13 cellular contexts compared by ENCODE assay signal in the genomic region with DNA sequence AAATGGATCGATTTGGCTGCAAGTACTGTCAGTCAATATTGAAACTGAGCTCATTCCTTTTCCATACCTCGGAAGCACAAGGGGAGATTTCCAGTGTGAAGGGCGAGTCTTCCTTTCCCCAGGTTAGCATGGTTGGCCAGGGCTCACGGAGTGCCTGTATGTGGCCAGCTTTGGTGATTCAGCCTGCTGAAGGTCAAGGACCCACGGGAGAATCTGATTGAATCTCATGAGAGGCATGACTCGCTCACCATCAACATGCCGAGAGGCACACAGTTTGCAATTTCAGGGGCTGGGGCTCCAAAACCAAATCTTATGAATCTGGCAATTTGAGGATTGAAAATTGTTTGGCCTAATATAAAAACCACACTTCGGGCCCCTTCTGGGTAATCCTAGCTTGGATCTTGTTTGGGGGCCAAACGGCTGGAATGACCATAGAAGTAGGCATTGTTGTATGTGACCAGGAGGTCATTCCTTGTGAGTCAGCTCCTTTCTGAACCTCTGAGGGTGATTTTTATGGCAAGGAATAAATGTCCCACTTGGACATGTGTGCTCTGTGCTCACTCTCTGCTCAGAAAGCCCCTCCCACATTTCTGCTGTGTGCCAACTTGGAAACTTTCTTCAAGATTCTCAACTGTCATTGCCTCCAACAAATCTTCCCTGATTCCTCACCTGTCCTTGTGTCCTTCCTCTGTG.
DNase-seq lines count a peak whose midpoint lies in the region; ATAC-seq and TF ChIP-seq lines count a peak whose summit lies in the region.
"Had no signal": no experiment of that assay in that cellular context is flagged by ENCODE, and none has a peak within 500 bp of the region (broad histone marks: within the 10 kb centered on the region; RNA-seq: fewer than 3 reads in every experiment).

No MANE protein-coding gene starts in this region.

- no peaks in the 10 kb centered on the region for H3K9me3 ChIP-seq in AG04450 (ENCODE audit: control insufficient read depth, insufficient read depth, low read length)
- no peaks in the 10 kb centered on the region for H3K9me3 ChIP-seq in GM23248 (ENCODE audit: low read depth)
- H3K9me3 ChIP-seq: ovary, transverse colon had no signal

- in situ Hi-C loops in GM23248 (cut with MboI) = loop anchor here (10.0 to 25.0 kb wide), 2 partner anchors 358 to 480 kb away; no protein-coding TSS in a partner anchor

- peaks cover 43% of the 10 kb centered on the region for H3F3A ChIP-seq in GM23248 (ENCODE audit: insufficient read depth)

- peak overlapping the region; percentile 62 for H3K4me2 ChIP-seq in GM23248 (ENCODE audit: unreplicated experiment)

- peaks cover 33% of the 10 kb centered on the region for H3K4me1 ChIP-seq in GM23248 (ENCODE audit: insufficient read depth)
- H3K4me1 ChIP-seq: transverse colon had no signal

- H3K9me2 ChIP-seq in GM23248 (ENCODE audit: insufficient read depth) = no peaks in the 10 kb centered on the region

- peak overlapping the region; percentile 46; the same call in 1 of the 2 replicates for H3K9ac ChIP-seq in GM23248

- intact Hi-C loops in activated T-helper 1 cell treated with anti-CD3 and anti-CD28 coated beads, Interleukin-12 subunit alpha, Interleukin-12 subunit beta, Interleukin-2, Interleukin-4 antibody, amounts not matched to agents 30 ng/mL and 10 ng/mL and 1 ng/mL, durations not matched to agents 14 hours and 24 hours and 36 hours (cut with micrococcal nuclease) = loop anchor here (10.0 kb wide), 1 partner anchor 278 kb away; the partner anchor contains the start of gene INSYN2B

- WGBS in GM23248 (ENCODE audit: low coverage in 1 of 2, low lambda C conversion rate in 2 of 2, missing lambda C conversion rate in 2 of 2), 2 experiments = 35 to 42% methylated on average over 9 of the region's 9 CpGs

- CTCF ChIA-PET in AG04450 (lab: Charles Lee) = interaction anchor here (0.7 to 2.3 kb wide), 3 partner anchors 264 to 364 kb away, joined by 3 to 10 read pairs (median 6); no protein-coding TSS in a partner anchor

- no peak for ATAC-seq in HG02970 (IDR thresholded peaks at IDR 0.05; ENCODE audit: low FRiP score, unreplicated experiment)

- H3K79me2 ChIP-seq in GM23248 (ENCODE audit: insufficient read depth) = no peaks in the 10 kb centered on the region

- H3K27ac ChIP-seq in AG04450 (ENCODE audit: low read depth, low read length) (peak overlapping the region; percentile 67), GM23248 (peak overlapping the region; percentile 83)
- H3K27ac ChIP-seq: ovary, transverse colon had no signal

- H3K27me3 ChIP-seq in AG04450 (ENCODE audit: control insufficient read depth, insufficient read depth, low read length) (no peaks in the 10 kb centered on the region), GM23248 (replicated peaks; ENCODE audit: insufficient read depth) (no peaks in the 10 kb centered on the region)
- H3K27me3 ChIP-seq: ovary, transverse colon had no signal

- H3K4me3 Mint-ChIP-seq in activated T-helper 1 cell treated with anti-CD3 and anti-CD28 coated beads, Interleukin-12 subunit alpha, Interleukin-12 subunit beta, Interleukin-2, Interleukin-4 antibody, amounts not matched to agents 30 ng/mL and 10 ng/mL and 1 ng/mL, durations not matched to agents 14 hours and 24 hours and 36 hours = no peak overlapping the region
- H3K4me3 Mint-ChIP-seq: endodermal cell had no signal

- H4K20me1 ChIP-seq in GM23248 (ENCODE audit: insufficient read depth) = no peaks in the 10 kb centered on the region

- POLR2A ChIA-PET in AG04450 (lab: Yijun Ruan, JAX) = interaction anchor here (0.9 to 1.5 kb wide), 2 partner anchors 10 to 96 kb away, joined by 3 to 9 read pairs; no protein-coding TSS in a partner anchor

- H3K27ac Mint-ChIP-seq in activated T-helper 1 cell treated with anti-CD3 and anti-CD28 coated beads, Interleukin-12 subunit alpha, Interleukin-12 subunit beta, Interleukin-2, Interleukin-4 antibody, amounts not matched to agents 30 ng/mL and 10 ng/mL and 1 ng/mL, durations not matched to agents 14 hours and 24 hours and 36 hours = peak overlapping the region; percentile 69
- H3K27ac Mint-ChIP-seq: endodermal cell had no signal

- no peaks in the 10 kb centered on the region for H3K27me3 Mint-ChIP-seq in activated T-helper 1 cell treated with anti-CD3 and anti-CD28 coated beads, Interleukin-12 subunit alpha, Interleukin-12 subunit beta, Interleukin-2, Interleukin-4 antibody, amounts not matched to agents 30 ng/mL and 10 ng/mL and 1 ng/mL, durations not matched to agents 14 hours and 24 hours and 36 hours (ENCODE audit: insufficient read depth)

- no peaks in the 10 kb centered on the region for H3K9me3 Mint-ChIP-seq in activated T-helper 1 cell treated with anti-CD3 and anti-CD28 coated beads, Interleukin-12 subunit alpha, Interleukin-12 subunit beta, Interleukin-2, Interleukin-4 antibody, amounts not matched to agents 30 ng/mL and 10 ng/mL and 1 ng/mL, durations not matched to agents 14 hours and 24 hours and 36 hours
- H3K9me3 Mint-ChIP-seq: endodermal cell had no signal

- H3K4me1 Mint-ChIP-seq in activated T-helper 1 cell treated with anti-CD3 and anti-CD28 coated beads, Interleukin-12 subunit alpha, Interleukin-12 subunit beta, Interleukin-2, Interleukin-4 antibody, amounts not matched to agents 30 ng/mL and 10 ng/mL and 1 ng/mL, durations not matched to agents 14 hours and 24 hours and 36 hours (ENCODE audit: low read depth) = peaks cover 32% of the 10 kb centered on the region

- H3K36me3 ChIP-seq in GM23248 (ENCODE audit: low read depth) = no peaks in the 10 kb centered on the region
- H3K36me3 ChIP-seq: ovary, transverse colon had no signal

- no peak overlapping the region for H3K4me3 ChIP-seq in AG04450 (ENCODE audit: low read depth, low read length)
- H3K4me3 ChIP-seq in GM23248 = no peak overlapping the region
- H3K4me3 ChIP-seq: ovary, transverse colon had no signal

- H2AFZ ChIP-seq in GM23248 = peak overlapping the region; percentile 21; the same call in 1 of the 2 replicates

- DNase-seq in AG04450 (ENCODE audit: low read depth, low spot score) (peak; percentile 37), GM23248 (peak; percentile 93), foreskin melanocyte (peak; percentile 49), OCI-M2 (lab: John Stamatoyannopoulos, UW; ENCODE audit: unreplicated experiment) (no peak)
- no peak for DNase-seq in activated T-helper 1 cell treated with anti-CD3 and anti-CD28 coated beads, Interleukin-12 subunit alpha, Interleukin-12 subunit beta, Interleukin-2, Interleukin-4 antibody, amounts not matched to agents 30 ng/mL and 10 ng/mL and 1 ng/mL, durations not matched to agents 14 hours and 24 hours and 36 hours (ENCODE audit: low spot score)
- no peak for DNase-seq in activated effector memory CD4-positive, alpha-beta T cell treated with anti-CD3 and anti-CD28 coated beads, Interleukin-2, amount 50 U/mL, for 16 hours
- no peak for DNase-seq in stimulated activated naive CD4-positive, alpha-beta T cell treated with Interleukin-2 at 50 U/mL for 16 hours (lab: John Stamatoyannopoulos, UW)
- DNase-seq: activated gamma-delta T cell, endodermal cell, NCI-H524, ovary, transverse colon had no signal

- TF ChIP-seq CTCF in AG04450 (IDR thresholded peaks at IDR 0.05; ENCODE audit: low read depth, low read length) = no peak

- peaks cover 44% of the 10 kb centered on the region for H3K36me3 Mint-ChIP-seq in activated T-helper 1 cell treated with anti-CD3 and anti-CD28 coated beads, Interleukin-12 subunit alpha, Interleukin-12 subunit beta, Interleukin-2, Interleukin-4 antibody, amounts not matched to agents 30 ng/mL and 10 ng/mL and 1 ng/mL, durations not matched to agents 14 hours and 24 hours and 36 hours (ENCODE audit: low read depth)

Comparison
In these comparisons a context has a peak if more than half of its experiments do, and no peak if none do; other contexts are left out.
1. DNase-seq: peak in AG04450 (single experiment), GM23248 (single experiment) and foreskin melanocyte (single experiment); none in activated T-helper 1 cell treated with anti-CD3 and anti-CD28 coated beads, Interleukin-12 subunit alpha, Interleukin-12 subunit beta, Interleukin-2, Interleukin-4 antibody, amounts not matched to agents 30 ng/mL and 10 ng/mL and 1 ng/mL, durations not matched to agents 14 hours and 24 hours and 36 hours (single experiment), activated effector memory CD4-positive, alpha-beta T cell treated with anti-CD3 and anti-CD28 coated beads, Interleukin-2, amount 50 U/mL, for 16 hours (single experiment), stimulated activated naive CD4-positive, alpha-beta T cell treated with Interleukin-2 at 50 U/mL for 16 hours (single experiment) and OCI-M2 (single experiment).